In the genomic region with DNA sequence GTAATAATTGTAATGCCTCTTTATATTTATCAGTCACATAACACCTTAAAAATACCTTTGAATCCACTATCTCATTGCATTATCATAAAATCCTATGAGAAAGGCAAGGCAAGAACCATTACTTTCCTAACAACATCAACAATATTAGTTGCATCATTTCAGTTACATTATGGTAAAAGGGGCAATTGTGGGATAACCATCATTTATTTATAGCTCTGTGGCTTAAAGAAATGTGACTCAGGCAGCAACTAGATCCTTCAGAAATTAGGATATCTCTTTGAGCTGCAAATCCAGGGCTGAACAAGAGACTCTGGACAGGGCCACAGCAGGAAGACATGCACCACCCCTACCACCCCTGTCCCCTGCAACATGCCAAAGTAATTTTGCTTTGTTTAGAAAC, we compare ENCODE assay signal across 25 cellular contexts. TPM values are rescaled to one million over a fixed set of nuclear protein-coding genes. Genes with fewer than 3 reads are reported as not detected.
DNase-seq lines count a peak whose midpoint lies in the region; ATAC-seq, FAIRE-seq and TF ChIP-seq lines count a peak whose summit lies in the region.
"Had no signal": no experiment of that assay in that cellular context is flagged by ENCODE, and none has a peak within 500 bp of the region (broad histone marks: within the 10 kb centered on the region; RNA-seq: fewer than 3 reads in every experiment).

No MANE protein-coding gene starts in this region.

- ATAC-seq in HG03175 (IDR thresholded peaks at IDR 0.05; ENCODE audit: unreplicated experiment): no peak
- ATAC-seq in HG03460 (IDR thresholded peaks at IDR 0.05; ENCODE audit: unreplicated experiment): no peak
- ATAC-seq: GM12878; natural killer cell treated with Interleukin-12 subunit alpha and Interleukin-12 subunit beta and Interleukin-15 and Interleukin-18, amount 100 ng/mL, for 72 hours had no signal

- H3K9me3 Mint-ChIP-seq in astrocyte (ENCODE audit: unreplicated experiment): no peaks in the 10 kb centered on the region
- H3K9me3 Mint-ChIP-seq: CD4-positive, alpha-beta T cell; natural killer cell treated with Interleukin-12 subunit alpha and Interleukin-12 subunit beta and Interleukin-15 and Interleukin-18, amount 100 ng/mL, for 72 hours had no signal

- H3K27ac ChIP-seq in astrocyte (ENCODE audit: low read depth, low read length) (no peak overlapping the region), caudate nucleus (ENCODE audit: low read depth, low read length) (no peak overlapping the region)
- H3K27ac ChIP-seq: dorsolateral prefrontal cortex, epithelial cell of prostate, sigmoid colon, thoracic aorta, VCaP had no signal

- H3K4me2 ChIP-seq in astrocyte (ENCODE audit: low read length): no peak overlapping the region

- no peaks in the 10 kb centered on the region for H3K27me3 ChIP-seq in astrocyte (ENCODE audit: insufficient read depth, low read length)
- H3K27me3 ChIP-seq: dorsolateral prefrontal cortex, sigmoid colon had no signal

- H3K27me3 Mint-ChIP-seq in astrocyte (ENCODE audit: low read depth, unreplicated experiment): no peaks in the 10 kb centered on the region
- H3K27me3 Mint-ChIP-seq: CD4-positive, alpha-beta T cell had no signal

- no peak overlapping the region for H2AFZ ChIP-seq in astrocyte (ENCODE audit: low read depth, low read length)

- no peak for TF ChIP-seq CTCF in AG09309 (IDR thresholded peaks at IDR 0.05; ENCODE audit: control insufficient read depth, insufficient read depth, low read depth, low read length, missing control alignments)
- TF ChIP-seq CTCF in astrocyte (IDR thresholded peaks at IDR 0.05; ENCODE audit: insufficient read depth, low read depth, low read length): no peak

- H3K36me3 ChIP-seq in astrocyte (ENCODE audit: insufficient read depth, low read length): no peaks in the 10 kb centered on the region
- H3K36me3 ChIP-seq: sigmoid colon, thoracic aorta had no signal

- FAIRE-seq in astrocyte (lab: Jason Lieb, UNC): no peak
- FAIRE-seq: GM12878, H1 had no signal

- H3K4me1 ChIP-seq in astrocyte (ENCODE audit: insufficient read depth, low read length): peaks cover 23% of the 10 kb centered on the region

- peaks cover 100% of the 10 kb centered on the region for H3K79me2 ChIP-seq in astrocyte (ENCODE audit: insufficient read depth, low read length)

- no peak overlapping the region for H3K9ac ChIP-seq in astrocyte (ENCODE audit: low read length)

- peaks cover 3% of the 10 kb centered on the region for H3K36me3 Mint-ChIP-seq in astrocyte (ENCODE audit: low read depth, unreplicated experiment)
- H3K36me3 Mint-ChIP-seq: natural killer cell treated with Interleukin-12 subunit alpha and Interleukin-12 subunit beta and Interleukin-15 and Interleukin-18, amount 100 ng/mL, for 72 hours had no signal

- H3K27ac Mint-ChIP-seq in astrocyte (ENCODE audit: unreplicated experiment): no peak overlapping the region
- H3K27ac Mint-ChIP-seq: CD4-positive, alpha-beta T cell; natural killer cell treated with Interleukin-12 subunit alpha and Interleukin-12 subunit beta and Interleukin-15 and Interleukin-18, amount 100 ng/mL, for 72 hours had no signal

- DNase-seq in AG09309 (ENCODE audit: low read depth) (peak; percentile 16), HT1080 (ENCODE audit: low read depth) (peak; percentile 5), astrocyte (ENCODE audit: low read depth) (peak; percentile 52), iris pigment epithelial cell (ENCODE audit: low read depth) (peak; percentile 79), caudate nucleus (lab: John Stamatoyannopoulos, UW) (no peak)
- DNase-seq in activated effector memory CD4-positive, alpha-beta T cell treated with Interleukin-2 at 50 U/mL for 16 hours: no peak
- DNase-seq: ACHN; activated CD4-positive, alpha-beta T cell treated with anti-CD3 and anti-CD28 coated beads, Interleukin-2, amount 50 U/mL, for 4 hours; activated gamma-delta T cell; CD4-positive, alpha-beta T cell; dorsolateral prefrontal cortex; Karpas-422; NCI-H1105 treated with DMSO at 0.1 percent for 48 hours; NCI-H526 treated with DMSO at 0.1 percent for 48 hours; sigmoid colon; stimulated activated CD4-positive, alpha-beta T cell treated with anti-CD3 and anti-CD28 coated beads, Interleukin-1b, Interleukin-23, amount 100 ng/mL, for 48 hours; stimulated activated naive CD4-positive, alpha-beta T cell had no signal

- H3K4me3 Mint-ChIP-seq in astrocyte (ENCODE audit: unreplicated experiment): no peak overlapping the region
- H3K4me3 Mint-ChIP-seq: CD4-positive, alpha-beta T cell; natural killer cell treated with Interleukin-12 subunit alpha and Interleukin-12 subunit beta and Interleukin-15 and Interleukin-18, amount 100 ng/mL, for 72 hours had no signal

- no peaks in the 10 kb centered on the region for H3K9me3 ChIP-seq in astrocyte (ENCODE audit: insufficient read depth, low read depth, low read length)
- H3K9me3 ChIP-seq: sigmoid colon, thoracic aorta had no signal

- H4K20me1 ChIP-seq in astrocyte (ENCODE audit: insufficient read depth, low read length): peaks cover 16% of the 10 kb centered on the region

- H3K4me1 Mint-ChIP-seq in astrocyte (ENCODE audit: low read depth, unreplicated experiment): peaks cover 8% of the 10 kb centered on the region

- H3K4me3 ChIP-seq in AG09309 (ENCODE audit: control insufficient read depth, low read depth, low read length) (no peak overlapping the region), astrocyte (ENCODE audit: insufficient read depth, low read depth, low read length) (no peak overlapping the region)
- H3K4me3 ChIP-seq: dorsolateral prefrontal cortex, GM12878, sigmoid colon, thoracic aorta had no signal

RNA-seq across cellular contexts. Expression of a gene that starts 36.4 kb away (rescaled TPM):
- total RNA-seq in HT1080 (2014; rRNA removed; shearing (Covaris generic)): 30.4 and 36.7 TPM in 2 replicates
- polyA plus RNA-seq in HT1080 (2015; cell fraction: cytosol; rRNA removed): 40.3 and 53.0 TPM in 2 replicates
- 58.8 and 59.5 TPM in 2 replicates for polyA plus RNA-seq in HT1080 (2015; cell fraction: nucleus; rRNA removed)
- 31.8 and 39.0 TPM in 2 replicates for total RNA-seq in astrocyte

Comparison
In these comparisons a context has a peak if more than half of its experiments do, and no peak if none do; other contexts are left out.
1. DNase-seq: peak in AG09309 (single experiment), HT1080 (single experiment), astrocyte (single experiment) and iris pigment epithelial cell (single experiment); none in caudate nucleus (0 of 61) and activated effector memory CD4-positive, alpha-beta T cell treated with Interleukin-2 at 50 U/mL for 16 hours (single experiment).